In the genomic region with DNA sequence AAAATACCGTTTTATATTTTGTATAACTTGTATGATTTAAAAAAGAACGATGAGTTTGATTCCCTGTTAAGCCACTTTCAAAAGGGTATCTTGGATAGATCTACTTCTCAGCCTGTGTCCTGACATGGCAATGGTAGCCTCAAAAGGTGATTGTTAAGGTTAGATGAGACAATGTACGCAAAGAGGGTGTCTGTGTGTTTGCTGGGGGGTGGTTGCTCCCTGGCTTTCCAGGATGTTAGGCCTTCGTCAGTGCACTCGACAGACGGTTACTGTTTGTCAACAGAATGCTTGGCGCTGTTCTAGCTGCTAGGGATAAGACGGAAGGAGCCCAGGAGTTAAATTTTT, we compare ENCODE assay signal across 8 cellular contexts.
DNase-seq lines count a peak whose midpoint lies in the region; ATAC-seq, FAIRE-seq and TF ChIP-seq lines count a peak whose summit lies in the region.

No MANE protein-coding gene starts in this region.

- no peaks in the 10 kb centered on the region for H3K27me3 Mint-ChIP-seq in stimulated activated naive CD8-positive, alpha-beta T cell treated with anti-CD3 and anti-CD28 coated beads, Interleukin-15, amount 100 ng/mL, for 72 hours

- H2AFZ ChIP-seq in endothelial cell of umbilical vein (ENCODE audit: low read depth, low read length) = no peak overlapping the region

- POLR2A ChIA-PET in endothelial cell of umbilical vein (lab: Charles Lee) = no interaction called here

- no peaks in the 10 kb centered on the region for H3K79me2 ChIP-seq in endothelial cell of umbilical vein (ENCODE audit: control insufficient read depth, insufficient read depth, low read length)

- H3K4me3 ChIP-seq in endothelial cell of umbilical vein (replicated peaks in 1 of 3; ENCODE audit: insufficient read depth in 1 of 3, low read depth in 1 of 3, low read length in 3 of 3) = no peak overlapping the region

- CTCF ChIA-PET in endothelial cell of umbilical vein (lab: Charles Lee) = interaction anchor here (0.8 to 1.2 kb wide), 2 partner anchors 9 kb away, joined by 4 to 6 read pairs; no protein-coding TSS in a partner anchor

- no peak overlapping the region for H3K27ac ChIP-seq in endothelial cell of umbilical vein (ENCODE audit: insufficient read depth, low read depth, low read length)

- DNase-seq in activated effector memory CD4-positive, alpha-beta T cell treated with Interleukin-2 at 50 U/mL for 16 hours = peak; percentile 4
- no peak for DNase-seq in activated effector memory CD4-positive, alpha-beta T cell treated with anti-CD3 and anti-CD28 coated beads, Interleukin-2, amount 50 U/mL, for 16 hours
- DNase-seq in NCI-H2029 treated with DMSO at 0.1 percent for 48 hours (lab: John Stamatoyannopoulos, UW) (peak; percentile 17), endothelial cell of umbilical vein (ENCODE audit: low read depth, low spot score) (no peak), DMS79 treated with DMSO at 0.1 percent for 48 hours (lab: John Stamatoyannopoulos, UW) (no peak), DMS 273 treated with DMSO at 0.1 percent for 48 hours (lab: John Stamatoyannopoulos, UW) (no peak), NCI-H774 (lab: John Stamatoyannopoulos, UW) (no peak)
- DNase-seq in stimulated activated naive CD8-positive, alpha-beta T cell treated with anti-CD3 and anti-CD28 coated beads, Interleukin-15, amount 100 ng/mL, for 72 hours = no peak

- no peak for TF ChIP-seq POLR2A in endothelial cell of umbilical vein (IDR thresholded peaks at IDR 0.05; ENCODE audit: low read depth, low read length)

- H3K9me3 ChIP-seq in endothelial cell of umbilical vein (replicated peaks; ENCODE audit: control insufficient read depth, insufficient read depth, low read length) = no peaks in the 10 kb centered on the region

- H3K9me3 Mint-ChIP-seq in stimulated activated naive CD8-positive, alpha-beta T cell treated with anti-CD3 and anti-CD28 coated beads, Interleukin-15, amount 100 ng/mL, for 72 hours = no peaks in the 10 kb centered on the region

- intact Hi-C loops in endothelial cell of umbilical vein (cut with micrococcal nuclease) = loop anchor here (5.0 kb wide), 1 partner anchor 82 kb away; no protein-coding TSS in a partner anchor

- no peaks in the 10 kb centered on the region for H3K9me1 ChIP-seq in endothelial cell of umbilical vein (replicated peaks; ENCODE audit: control insufficient read depth, extremely low read depth, insufficient read depth, low read length)

- peaks cover 11 to 27% of the 10 kb centered on the region in 2 experiments for H3K27me3 ChIP-seq in endothelial cell of umbilical vein (ENCODE audit: control insufficient read depth in 2 of 2, insufficient read depth in 2 of 2, low read length in 2 of 2)

- no peak for ATAC-seq in stimulated activated naive CD8-positive, alpha-beta T cell treated with anti-CD3 and anti-CD28 coated beads, Interleukin-15, amount 100 ng/mL, for 72 hours

- BruUV-seq in endothelial cell of umbilical vein (replicated peaks; lab: Mats Ljungman, UMichigan) = no TSS peak

- no peaks in the 10 kb centered on the region for H3K36me3 ChIP-seq in endothelial cell of umbilical vein (ENCODE audit: control insufficient read depth in 2 of 2, extremely low read depth in 1 of 2, insufficient read depth in 2 of 2, low read length in 2 of 2)

- no peak overlapping the region for H3K9ac ChIP-seq in endothelial cell of umbilical vein (replicated peaks; ENCODE audit: extremely low read depth, insufficient read depth, low read length)

- dilution Hi-C loops in endothelial cell of umbilical vein (cut with MboI; ENCODE audit: extremely low pct_ligation_motif_present, low sequenced_read_pairs) = no loop called here

- peak overlapping the region; percentile 6 to 76 for H3K27ac Mint-ChIP-seq in stimulated activated naive CD8-positive, alpha-beta T cell treated with anti-CD3 and anti-CD28 coated beads, Interleukin-15, amount 100 ng/mL, for 72 hours

- H4K20me1 ChIP-seq in endothelial cell of umbilical vein (replicated peaks; ENCODE audit: control insufficient read depth, extremely low read depth, insufficient read depth, low read length) = no peaks in the 10 kb centered on the region

- peak overlapping the region; percentile 35 for H3K4me2 ChIP-seq in endothelial cell of umbilical vein (ENCODE audit: insufficient read depth, low read length)

- no peak for TF ChIP-seq CTCF in endothelial cell of umbilical vein (IDR thresholded peaks at IDR 0.05; ENCODE audit: extremely low read depth in 1 of 2, insufficient read depth in 1 of 2, low read depth in 1 of 2, low read length in 2 of 2)

- H3K4me1 Mint-ChIP-seq in stimulated activated naive CD8-positive, alpha-beta T cell treated with anti-CD3 and anti-CD28 coated beads, Interleukin-15, amount 100 ng/mL, for 72 hours = peaks cover 12% of the 10 kb centered on the region

- peak overlapping the region; percentile 82 for H3K4me3 Mint-ChIP-seq in stimulated activated naive CD8-positive, alpha-beta T cell treated with anti-CD3 and anti-CD28 coated beads, Interleukin-15, amount 100 ng/mL, for 72 hours

- H3K4me1 ChIP-seq in endothelial cell of umbilical vein (ENCODE audit: control insufficient read depth, extremely low read depth, insufficient read depth, low read length) = no peaks in the 10 kb centered on the region

- no peak for FAIRE-seq in endothelial cell of umbilical vein (lab: Jason Lieb, UNC)

TF ChIP-seq in endothelial cell of umbilical vein, 7 proteins besides CTCF, POLR2A, EP300 and RAD21:
- TF ChIP-seq JUN (IDR thresholded peaks at IDR 0.05; ENCODE audit: borderline replicate concordance, insufficient read depth, insufficient read length, low read depth) (no peak), EZH2 (IDR thresholded peaks at IDR 0.05; ENCODE audit: borderline replicate concordance, low read depth, low read length, severe bottlenecking) (no peak), MYC (IDR thresholded peaks at IDR 0.05; ENCODE audit: low read depth, low read length) (no peak), FOS (IDR thresholded peaks at IDR 0.05; ENCODE audit: borderline replicate concordance, insufficient read depth, low read length) (no peak), GATA2 (IDR thresholded peaks at IDR 0.05; ENCODE audit: insufficient read depth, insufficient read length, low read depth, low read length) (no peak), POLR2AphosphoS5 (IDR thresholded peaks at IDR 0.05; ENCODE audit: insufficient read depth, low read depth, low read length) (no peak)
- TF ChIP-seq, protein P1, sequence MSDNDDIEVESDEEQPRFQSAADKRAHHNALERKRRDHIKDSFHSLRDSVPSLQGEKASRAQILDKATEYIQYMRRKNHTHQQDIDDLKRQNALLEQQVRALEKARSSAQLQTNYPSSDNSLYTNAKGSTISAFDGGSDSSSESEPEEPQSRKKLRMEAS (IDR thresholded peaks at IDR 0.05; ENCODE audit: insufficient read depth, insufficient read length) = no peak

Comparison
In these comparisons a context has a peak if more than half of its experiments do, and no peak if none do; other contexts are left out.
1. DNase-seq: peak in activated effector memory CD4-positive, alpha-beta T cell treated with Interleukin-2 at 50 U/mL for 16 hours (single experiment) and NCI-H2029 treated with DMSO at 0.1 percent for 48 hours (single experiment); none in activated effector memory CD4-positive, alpha-beta T cell treated with anti-CD3 and anti-CD28 coated beads, Interleukin-2, amount 50 U/mL, for 16 hours (single experiment), endothelial cell of umbilical vein (single experiment), stimulated activated naive CD8-positive, alpha-beta T cell treated with anti-CD3 and anti-CD28 coated beads, Interleukin-15, amount 100 ng/mL, for 72 hours (0 of 2), DMS79 treated with DMSO at 0.1 percent for 48 hours (single experiment), DMS 273 treated with DMSO at 0.1 percent for 48 hours (single experiment) and NCI-H774 (single experiment).